In the genomic region with DNA sequence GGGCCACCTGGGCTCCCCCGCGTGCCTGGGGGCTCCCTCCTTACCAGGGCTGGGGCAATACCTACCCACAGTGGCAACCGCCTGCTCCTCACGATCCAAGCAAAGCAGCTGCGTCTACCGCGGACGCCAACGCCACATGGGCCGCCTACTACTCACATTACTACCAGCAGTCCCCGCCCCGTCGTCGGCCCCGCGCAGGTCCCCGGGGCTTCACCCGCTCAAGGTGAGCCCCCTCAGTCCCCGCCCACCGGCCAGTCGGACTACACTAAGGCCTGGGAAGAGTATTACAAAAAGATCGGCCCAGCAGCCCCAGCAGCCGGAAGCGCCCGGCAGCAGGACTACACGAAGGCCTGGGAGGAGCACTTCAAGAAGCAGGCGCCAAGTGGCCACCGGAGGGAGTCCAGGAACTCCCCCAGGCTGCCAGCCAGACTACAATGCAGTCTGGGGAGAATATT, we compare ENCODE assay signal across 14 cellular contexts.
DNase-seq lines count a peak whose midpoint lies in the region; TF ChIP-seq lines count a peak whose summit lies in the region.
"Had no signal": no experiment of that assay in that cellular context is flagged by ENCODE, and none has a peak within 500 bp of the region (broad histone marks: within the 10 kb centered on the region; RNA-seq: fewer than 3 reads in every experiment).

No MANE protein-coding gene starts in this region.

- no peak overlapping the region for H3K4me3 ChIP-seq in BJ (ENCODE audit: low read depth, low read length)
- H3K4me3 ChIP-seq in WERI-Rb-1 (ENCODE audit: low read depth, low read length), result no peak overlapping the region
- H3K4me3 ChIP-seq in iPS-18c (ENCODE audit: insufficient read depth, low read depth, low read length), result peak overlapping the region; percentile 24; the same call in 1 of the 2 replicates

- H4K20me1 ChIP-seq in H9 (ENCODE audit: control insufficient read depth, insufficient read depth, insufficient read length), result no peaks in the 10 kb centered on the region

- no peak overlapping the region for H4K91ac ChIP-seq in H9 (ENCODE audit: insufficient read length, low read depth, low read length)

- no peak overlapping the region for H3K27ac Mint-ChIP-seq in H9

- peaks cover 37% of the 10 kb centered on the region for H3K27me3 Mint-ChIP-seq in H9 (ENCODE audit: low read depth)

- no peak overlapping the region for H3K14ac ChIP-seq in H9 (ENCODE audit: insufficient read depth, low read length)

- POLR2A ChIA-PET in BJ (lab: Charles Lee), result no interaction called here

- H3K4ac ChIP-seq in H9 (ENCODE audit: low read depth, low read length), result no peak overlapping the region

- no peaks in the 10 kb centered on the region for H3K79me2 ChIP-seq in H9 (ENCODE audit: insufficient read depth, low read length)

- peaks cover 2 to 9% of the 10 kb centered on the region in 2 experiments; a peak in 2 of 5 replicates for H3K9me3 Mint-ChIP-seq in H9

- DNase-seq in BJ (ENCODE audit: low read depth) (no peak), H9 (peak; percentile 96), WERI-Rb-1 (peak; percentile 41), EL (no peak), Kasumi-1 (lab: John Stamatoyannopoulos, UW) (no peak), NCI-H128 (lab: John Stamatoyannopoulos, UW; ENCODE audit: unreplicated experiment) (no peak)
- DNase-seq in activated CD4-positive, alpha-beta T cell treated with anti-CD3 and anti-CD28 coated beads, Interleukin-2, amount 50 U/mL, for 48 hours, result no peak
- DNase-seq: CD4-positive, alpha-beta memory T cell; dermis blood vessel endothelial cell; foreskin melanocyte; NCI-H345; SHP77 treated with DMSO at 0.1 percent for 48 hours; substantia nigra had no signal

- no peaks in the 10 kb centered on the region for H3K4me1 ChIP-seq in H9 (ENCODE audit: insufficient read depth, low read length)

- no peak overlapping the region for H2BK5ac ChIP-seq in H9 (ENCODE audit: insufficient read length, low read length)

- H3K23me2 ChIP-seq in H9 (ENCODE audit: insufficient read length, low read depth, low read length, poor library complexity, severe bottlenecking), result no peaks in the 10 kb centered on the region

- H2BK20ac ChIP-seq in H9 (ENCODE audit: low read depth, low read length, poor library complexity, severe bottlenecking), result no peak overlapping the region

- no peak overlapping the region for H3K4me2 ChIP-seq in H9 (ENCODE audit: insufficient read depth, insufficient read length, low read length)

- TF ChIP-seq CTCF in BJ (IDR thresholded peaks at IDR 0.05; ENCODE audit: insufficient read depth, low read depth, low read length) (peak; percentile 18; the same call in 1 of the 2 replicates), H9 (conservative IDR thresholded peaks at IDR 0.05) (peak; percentile 59), WERI-Rb-1 (IDR thresholded peaks at IDR 0.05; ENCODE audit: low read depth, low read length) (peak; percentile 48)

- no peaks in the 10 kb centered on the region for H3K36me3 ChIP-seq in BJ (ENCODE audit: control insufficient read depth, insufficient read depth, low read length)
- no peaks in the 10 kb centered on the region for H3K36me3 ChIP-seq in WERI-Rb-1

- no peak overlapping the region for H2BK120ac ChIP-seq in H9 (ENCODE audit: low read depth, low read length, poor library complexity, severe bottlenecking)

- no peak overlapping the region for H2AFZ ChIP-seq in H9 (ENCODE audit: low read length)

- no peak overlapping the region for H3T11ph ChIP-seq in H9 (ENCODE audit: low read length)

- no peak overlapping the region for H3K4me3 Mint-ChIP-seq in H9

- H2BK15ac ChIP-seq in H9 (ENCODE audit: low read depth, low read length), result no peak overlapping the region

- H2BK12ac ChIP-seq in H9 (ENCODE audit: insufficient read length, low read depth, low read length), result no peak overlapping the region

- H3K9me3 ChIP-seq in H9 (ENCODE audit: control insufficient read depth, low read depth, low read length) (no peaks in the 10 kb centered on the region), WERI-Rb-1 (ENCODE audit: severe bottlenecking) (no peaks in the 10 kb centered on the region), iPS-18c (ENCODE audit: control insufficient read depth, insufficient read depth, low read length) (peaks cover 3% of the 10 kb centered on the region)

- no peak overlapping the region for H4K5ac ChIP-seq in H9 (ENCODE audit: insufficient read length, low read depth, low read length)

- no peak overlapping the region for H3K23ac ChIP-seq in H9 (ENCODE audit: insufficient read length, low read depth, low read length)

- CTCF ChIA-PET in BJ (lab: Yijun Ruan, JAX), result no interaction called here

- no peaks in the 10 kb centered on the region; a peak in 2 of 7 replicates for H3K36me3 Mint-ChIP-seq in H9 (ENCODE audit: insufficient read depth in 1 of 3, low read depth in 3 of 3)
- H3K36me3 Mint-ChIP-seq: CD4-positive, alpha-beta memory T cell had no signal

- H3K79me1 ChIP-seq in H9 (ENCODE audit: insufficient read depth, low read depth, low read length, poor library complexity, severe bottlenecking), result no peaks in the 10 kb centered on the region

- no peaks in the 10 kb centered on the region for H3K27me3 ChIP-seq in BJ (ENCODE audit: control insufficient read depth, insufficient read depth, low read length)
- H3K27me3 ChIP-seq in H9 (ENCODE audit: insufficient read depth, low read length), result no peaks in the 10 kb centered on the region
- H3K27me3 ChIP-seq in WERI-Rb-1 (ENCODE audit: insufficient read depth, low read depth, severe bottlenecking), result peaks cover 33% of the 10 kb centered on the region

- no peak overlapping the region for H2AK5ac ChIP-seq in H9 (ENCODE audit: insufficient read length, low read length)

- no peak overlapping the region for H3K56ac ChIP-seq in H9 (ENCODE audit: insufficient read length, low read depth, low read length)

- H3K18ac ChIP-seq in H9 (ENCODE audit: insufficient read length, low read depth, low read length), result no peak overlapping the region

- H3K4me1 Mint-ChIP-seq in H9, result no peaks in the 10 kb centered on the region
- H3K4me1 Mint-ChIP-seq: CD4-positive, alpha-beta memory T cell had no signal

- H3K27ac ChIP-seq in H9 (ENCODE audit: insufficient read length, low read depth, low read length) (no peak overlapping the region), WERI-Rb-1 (no peak overlapping the region)

- no peak overlapping the region for H3K9ac ChIP-seq in H9 (ENCODE audit: extremely low read depth, insufficient read length, low read length)

- no peak overlapping the region for H4K8ac ChIP-seq in H9 (replicated peaks; ENCODE audit: insufficient read length, low read depth, low read length)

- WGBS in H9 (ENCODE audit: extremely low coverage, insufficient read length, low lambda C conversion rate), result no CpG with 5 or more reads among the region's 28 CpGs

Comparison
In these comparisons a context has a peak if more than half of its experiments do, and no peak if none do; other contexts are left out.
1. DNase-seq: peak in H9 (single experiment) and WERI-Rb-1 (single experiment); none in BJ (single experiment), activated CD4-positive, alpha-beta T cell treated with anti-CD3 and anti-CD28 coated beads, Interleukin-2, amount 50 U/mL, for 48 hours (0 of 2), EL (single experiment), Kasumi-1 (0 of 2) and NCI-H128 (single experiment).
2. Peak in every context shown above with its lines, with median percentiles within 50 percentile points of each other: CTCF ChIP-seq.